In the genomic region with DNA sequence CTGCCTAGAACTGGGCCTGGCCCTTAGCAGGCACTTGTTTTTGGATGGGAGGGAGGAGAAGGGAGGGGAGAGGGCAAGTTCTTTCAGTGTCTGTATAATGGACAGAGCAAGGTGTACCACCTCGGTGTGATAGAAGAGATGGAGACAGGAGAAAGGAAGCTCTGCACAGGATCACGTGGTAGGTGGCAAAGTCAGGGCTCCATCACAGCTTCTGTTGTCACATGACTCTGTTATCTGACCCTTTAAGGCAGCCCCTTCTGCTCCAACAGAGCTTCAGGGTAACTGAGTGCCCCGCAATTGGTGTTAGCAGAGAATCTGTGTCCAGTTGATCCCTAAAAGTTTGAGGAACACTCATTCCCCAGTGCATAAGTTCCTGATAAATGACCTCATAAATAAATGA, we compare ENCODE assay signal across 25 cellular contexts. TPM values are rescaled to one million over a fixed set of nuclear protein-coding genes. Genes with fewer than 3 reads are reported as not detected.
DNase-seq lines count a peak whose midpoint lies in the region; ATAC-seq, FAIRE-seq and TF ChIP-seq lines count a peak whose summit lies in the region.
"Had no signal": no experiment of that assay in that cellular context is flagged by ENCODE, and none has a peak within 500 bp of the region (broad histone marks: within the 10 kb centered on the region; RNA-seq: fewer than 3 reads in every experiment).

No MANE protein-coding gene starts in this region.

- H3K27ac Mint-ChIP-seq in Caco-2 (ENCODE audit: unreplicated experiment) (peak overlapping the region; percentile 59), progenitor cell of endocrine pancreas (peak overlapping the region; percentile 71)
- H3K27ac Mint-ChIP-seq: B cell; IgD-negative memory B cell; T-helper 1 cell treated with Interleukin-12 subunit alpha and Interleukin-12 subunit beta and Interleukin-4 antibody, amounts not matched to agents 30 μg/mL and 1 μg/mL, for 36 hours had no signal

- no peaks in the 10 kb centered on the region for H3K27me3 Mint-ChIP-seq in Caco-2 (ENCODE audit: insufficient read depth, unreplicated experiment)
- no peaks in the 10 kb centered on the region for H3K27me3 Mint-ChIP-seq in progenitor cell of endocrine pancreas

- ATAC-seq in K562 (no peak), GM18858 (IDR thresholded peaks at IDR 0.05; ENCODE audit: unreplicated experiment) (no peak)

- H3K27me3 ChIP-seq in Caco-2 (replicated peaks; ENCODE audit: control insufficient read depth, insufficient read depth, low read length) (no peaks in the 10 kb centered on the region), Karpas-422 (ENCODE audit: low read length) (no peaks in the 10 kb centered on the region), K562 (ENCODE audit: control insufficient read depth in 2 of 2, insufficient read depth in 2 of 2, low read length in 2 of 2) (no peaks in the 10 kb centered on the region)

- TF ChIP-seq CTCF in Caco-2 (IDR thresholded peaks at IDR 0.05; ENCODE audit: insufficient read depth in 1 of 2, low read depth in 1 of 2, low read length in 1 of 2, severe bottlenecking in 1 of 2, unreplicated experiment in 1 of 2) = no peak
- no peak for TF ChIP-seq CTCF in K562 (IDR thresholded peaks at IDR 0.05 in 2 of 3, conservative IDR thresholded peaks at IDR 0.05 in 1 of 3; ENCODE audit: insufficient read depth in 2 of 3, low read depth in 1 of 3, low read length in 3 of 3)
- no peak for TF ChIP-seq CTCF in progenitor cell of endocrine pancreas (IDR thresholded peaks at IDR 0.05; ENCODE audit: unreplicated experiment)

- 0 out of 2 replicates have a peak overlapping the region, but pooled peaks have one; percentile 30 for H2AFZ ChIP-seq in Karpas-422 (ENCODE audit: low read length)
- H2AFZ ChIP-seq in K562 (ENCODE audit: low read depth, low read length) = peak overlapping the region; percentile 57

- no peaks in the 10 kb centered on the region for H3K36me3 ChIP-seq in Caco-2 (ENCODE audit: control insufficient read depth, insufficient read depth, low read length)
- H3K36me3 ChIP-seq in Karpas-422 (ENCODE audit: insufficient read depth, low read length) = no peaks in the 10 kb centered on the region
- no peaks in the 10 kb centered on the region for H3K36me3 ChIP-seq in K562 (ENCODE audit: control insufficient read depth, insufficient read depth, low read length)
- H3K36me3 ChIP-seq: HAP-1 had no signal

- no peaks in the 10 kb centered on the region for H4K20me1 ChIP-seq in Karpas-422 (ENCODE audit: insufficient read depth, low read depth, low read length)
- H4K20me1 ChIP-seq in K562 (replicated peaks; ENCODE audit: control insufficient read depth, insufficient read depth, low read length) = no peaks in the 10 kb centered on the region

- peaks cover 51% of the 10 kb centered on the region for H3K4me1 ChIP-seq in Caco-2
- H3K4me1 ChIP-seq in Karpas-422 (ENCODE audit: low read length) = peaks cover 21% of the 10 kb centered on the region
- peaks cover 12 to 23% of the 10 kb centered on the region in 2 experiments; a peak in 4 of 5 replicates for H3K4me1 ChIP-seq in K562 (replicated peaks in 1 of 2; ENCODE audit: control insufficient read depth in 2 of 2, insufficient read depth in 2 of 2, low read length in 2 of 2)
- H3K4me1 ChIP-seq: HAP-1 had no signal

- CTCF ChIA-PET in Caco-2 (lab: Charles Lee) = no interaction called here
- CTCF ChIA-PET in K562 (lab: Yijun Ruan, JAX; ENCODE audit: low intra/inter-chr PET ratio) = no interaction called here

- H3K9me3 ChIP-seq in Caco-2 (no peaks in the 10 kb centered on the region), Karpas-422 (ENCODE audit: low read length) (no peaks in the 10 kb centered on the region), K562 (replicated peaks; ENCODE audit: control insufficient read depth, insufficient read depth, low read depth, low read length) (no peaks in the 10 kb centered on the region; the same call in 1 of the 2 replicates)
- H3K9me3 ChIP-seq: HAP-1 had no signal

- WGBS in K562 (ENCODE audit: insufficient coverage, low coverage, missing lambda C conversion rate) = 23% methylated on average over 3 of the region's 3 CpGs

- DNase-seq in Caco-2 (no peak), Karpas-422 (no peak), K562 (ENCODE audit: extremely low read depth in 1 of 4, low spot score in 3 of 4) (no peak), progenitor cell of endocrine pancreas (ENCODE audit: low spot score, unreplicated experiment) (no peak), NCI-H446 treated with DMSO at 0.1 percent for 48 hours (lab: John Stamatoyannopoulos, UW) (no peak), substantia nigra (lab: John Stamatoyannopoulos, UW) (no peak)
- DNase-seq: CD8-positive, alpha-beta memory T cell; GOT3; NCI-H1092 treated with DMSO at 0.1 percent for 48 hours; NCI-H1436 treated with DMSO at 0.1 percent for 48 hours; NCI-H187 treated with DMSO at 0.1 percent for 48 hours; NCI-H2171 treated with DMSO at 0.1 percent for 48 hours; NCI-H345; NCI-H524; NCI-H774; NK-92 treated with Interleukin-12 subunit alpha and Interleukin-12 subunit beta, amount 100 ng/mL, for 24 hours; SIG-M5; SW 1271 had no signal

- no peak for TF ChIP-seq RAD21 in K562 (CRISPR knock-in tag; conservative IDR thresholded peaks at IDR 0.05 in 1 of 2, IDR thresholded peaks at IDR 0.05 in 1 of 2)

- TF ChIP-seq POLR2A in K562 (conservative IDR thresholded peaks at IDR 0.05) = no peak

- no peaks in the 10 kb centered on the region for H3K9me3 Mint-ChIP-seq in Caco-2 (ENCODE audit: unreplicated experiment)
- peaks cover 5% of the 10 kb centered on the region for H3K9me3 Mint-ChIP-seq in progenitor cell of endocrine pancreas (ENCODE audit: low read depth)
- H3K9me3 Mint-ChIP-seq: CD8-positive, alpha-beta memory T cell; IgD-negative memory B cell had no signal

- no peak for FAIRE-seq in K562 (lab: Jason Lieb, UNC)

- H3K79me2 ChIP-seq in Karpas-422 (ENCODE audit: low read length) (no peaks in the 10 kb centered on the region), K562 (ENCODE audit: control insufficient read depth, insufficient read depth, low read length) (no peaks in the 10 kb centered on the region)

- H3K9me1 ChIP-seq in K562 (ENCODE audit: control insufficient read depth, insufficient read depth, low read length) = no peaks in the 10 kb centered on the region

- no peaks in the 10 kb centered on the region for H3K36me3 Mint-ChIP-seq in Caco-2 (ENCODE audit: insufficient read depth, unreplicated experiment)
- no peaks in the 10 kb centered on the region for H3K36me3 Mint-ChIP-seq in progenitor cell of endocrine pancreas (ENCODE audit: insufficient read depth)
- H3K36me3 Mint-ChIP-seq: CD14-positive monocyte, IgD-negative memory B cell had no signal

- H3K4me1 Mint-ChIP-seq in Caco-2 (ENCODE audit: low read depth, unreplicated experiment) (peaks cover 16% of the 10 kb centered on the region), progenitor cell of endocrine pancreas (ENCODE audit: low read depth) (peaks cover 54% of the 10 kb centered on the region)
- H3K4me1 Mint-ChIP-seq: CD8-positive, alpha-beta memory T cell had no signal

- in situ Hi-C loops in K562 (cut with MboI) = no loop called here

- H3K4me2 ChIP-seq in Karpas-422 (ENCODE audit: low read depth, low read length, poor library complexity, severe bottlenecking) = no peak overlapping the region
- H3K4me2 ChIP-seq in K562 (ENCODE audit: insufficient read depth, low read length) = no peak overlapping the region

- POLR2A ChIA-PET in Caco-2 (lab: Charles Lee) = no interaction called here
- POLR2A ChIA-PET in K562 (lab: Yijun Ruan, JAX) = no interaction called here

- no peaks in the 10 kb centered on the region for H3K9me2 ChIP-seq in Karpas-422 (replicated peaks; ENCODE audit: insufficient read depth, low read length)

- H3K27ac ChIP-seq in Karpas-422 (ENCODE audit: low read length) = no peak overlapping the region
- H3K27ac ChIP-seq in K562 (ENCODE audit: extremely low read depth, low read depth, low read length) = no peak overlapping the region
- H3K27ac ChIP-seq in substantia nigra (ENCODE audit: low read depth, low read length, poor library complexity, severe bottlenecking) = no peak overlapping the region
- H3K27ac ChIP-seq: SK-N-MC had no signal

- BruUV-seq in Caco-2 (replicated peaks; lab: Mats Ljungman, UMichigan) = no TSS peak
- BruUV-seq in K562 (replicated peaks; lab: Mats Ljungman, UMichigan) = no TSS peak

- H3K4me3 ChIP-seq in Caco-2 (ENCODE audit: low read depth, low read length) (no peak overlapping the region), Karpas-422 (ENCODE audit: low read length) (no peak overlapping the region), K562 (no peak overlapping the region)
- H3K4me3 ChIP-seq: HAP-1, SK-N-MC had no signal

- H3K4me3 Mint-ChIP-seq in Caco-2 (ENCODE audit: unreplicated experiment) = no peak overlapping the region
- no peak overlapping the region for H3K4me3 Mint-ChIP-seq in progenitor cell of endocrine pancreas (ENCODE audit: low read depth)
- H3K4me3 Mint-ChIP-seq: B cell; CD14-positive monocyte; CD8-positive, alpha-beta memory T cell; IgD-negative memory B cell; T-helper 1 cell treated with Interleukin-12 subunit alpha and Interleukin-12 subunit beta and Interleukin-4 antibody, amounts not matched to agents 30 μg/mL and 1 μg/mL, for 36 hours had no signal

- intact Hi-C loops in Caco-2 (cut with micrococcal nuclease; ENCODE audit: unreplicated experiment) (no loop called here), K562 (cut with micrococcal nuclease) (no loop called here)

- H3K9ac ChIP-seq in Karpas-422 (ENCODE audit: low read length) (no peak overlapping the region), K562 (ENCODE audit: insufficient read depth in 1 of 2, low read depth in 2 of 2, low read length in 2 of 2) (no peak overlapping the region)

- no peak for TF ChIP-seq EP300 in K562 (IDR thresholded peaks at IDR 0.05; ENCODE audit: low read length)

RNA-seq across cellular contexts. Expression of gene ETS2, which starts 16.5 kb away (rescaled TPM):
- total RNA-seq in Caco-2 (2022) (20.4 and 26.9 TPM in 2 replicates), K562 (2014; rRNA removed) (12.2 and 13.1 TPM in 2 replicates), K562 (2014; rRNA removed; fragmentation: Illumina TruSeq; extraction: Trizol) (11.2 and 11.5 TPM in 2 replicates), K562 (2015; rRNA removed; fragmentation: Illumina TruSeq; extraction: Trizol) (14.0 and 15.4 TPM in 2 replicates), K562 (2021) (24.4 and 26.2 TPM in 2 replicates), progenitor cell of endocrine pancreas (43.9 and 48.9 TPM in 2 replicates)
- 12.9 and 14.3 TPM in 2 replicates for total RNA-seq in Karpas-422 (2014; rRNA removed; shearing (Covaris generic); ENCODE audit: low replicate concordance)
- total RNA-seq in K562 (2011; cell fraction: chromatin; rRNA removed; ENCODE audit: low replicate concordance) = 11.0 and 16.7 TPM in 2 replicates
- 10.9 and 16.3 TPM in 2 replicates for total RNA-seq in K562 (2011; cell fraction: nucleolus; rRNA removed)
- 9.7 and 11.9 TPM in 2 replicates for total RNA-seq in K562 (2011; cell fraction: nucleoplasm; rRNA removed)
- polyA plus RNA-seq in K562 (2011; rRNA removed) (8.7 and 10.5 TPM in 2 replicates), K562 (2014; fragmentation: Illumina TruSeq; extraction: Trizol) (17.9 and 24.2 TPM in 2 replicates), K562 (2014; fragmentation: Nextera tagmentation; extraction: Ambion mirVana) (1 to 10 TPM; 1.7 to 2.2 TPM), K562 (2014; rRNA removed) (12.8 and 13.7 TPM in 2 replicates)
- polyA plus RNA-seq in K562 (2011; cell fraction: cytosol; rRNA removed) = 5.4 and 6.5 TPM in 2 replicates
- 17.0 and 22.9 TPM in 2 replicates for polyA plus RNA-seq in K562 (2011; cell fraction: nucleus; rRNA removed)
- polyA plus RNA-seq in K562 (2012) = 12.5 and 19.4 TPM in 2 replicates
- 6.7 and 7.2 TPM in 2 replicates for polyA minus RNA-seq in K562 (2011; rRNA and poly(A)+ RNA removed)
- polyA minus RNA-seq in K562 (2011; cell fraction: cytosol; rRNA and poly(A)+ RNA removed) = 7.4 and 11.6 TPM in 2 replicates
- 9.2 and 9.9 TPM in 2 replicates for polyA minus RNA-seq in K562 (2011; cell fraction: nucleus; rRNA and poly(A)+ RNA removed)
